Comparison of ENCODE assay signal across 18 cellular contexts in genomic region chr13:49329831-49330545, GRCh38.
"Had no signal": no experiment of that assay in that cellular context is flagged by ENCODE, and none has a peak within 500 bp of the region (broad histone marks: within the 10 kb centered on the region; RNA-seq: fewer than 3 reads in every experiment).

No MANE protein-coding gene starts in this region.

- H3K4me3 Mint-ChIP-seq: activated naive CD8-positive, alpha-beta T cell treated with anti-CD3 and anti-CD28 coated beads for 36 hours; naive thymus-derived CD4-positive, alpha-beta T cell; neural crest cell; stimulated activated naive B cell treated with anti-CD40 and anti-IgM and Interleukin-4, amounts not matched to agents 10 μg/mL and 1 μg/mL and 100 μg/mL, for 72 hours had no signal

- DNase-seq: activated CD4-positive, CD25-positive, alpha-beta regulatory T cell treated with anti-CD3 and anti-CD28 coated beads, Interleukin-2, amount 50 U/mL, for 72 hours; activated naive CD4-positive, alpha-beta T cell; activated naive CD8-positive, alpha-beta T cell treated with anti-CD3 and anti-CD28 coated beads for 36 hours; activated T-cell treated with anti-CD3 and anti-CD28 coated beads, Interleukin-2, amount 50 U/mL, for 1 hour; foreskin fibroblast; heart right ventricle; kidney; lower lobe of right lung; naive thymus-derived CD4-positive, alpha-beta T cell; occipital lobe; stimulated activated CD4-positive, alpha-beta T cell treated with anti-CD3 and anti-CD28 coated beads, Interleukin-2, amount 100 ng/mL, for 48 hours; stimulated activated CD8-positive, alpha-beta memory T cell treated with anti-CD3 and anti-CD28 coated beads, Interleukin-4, amount 100 ng/mL, for 48 hours; stimulated activated naive B cell treated with anti-CD40 and anti-IgM and Interleukin-4, amounts not matched to agents 10 μg/mL and 1 μg/mL and 100 μg/mL, for 72 hours; T-helper 2 cell; thyroid gland had no signal

- H3K9me3 ChIP-seq: heart right ventricle, lower lobe of right lung, thyroid gland had no signal

- H3K27ac Mint-ChIP-seq: activated naive CD8-positive, alpha-beta T cell treated with anti-CD3 and anti-CD28 coated beads for 36 hours; activated T-helper 2 cell treated with anti-CD3 and anti-CD28 coated beads, Interferon-gamma antibody, Interleukin-2, Interleukin-4, amounts not matched to agents 10 μg/mL and 5 μg/mL and 100 μg/mL, durations not matched to agents 14 hours and 24 hours and 36 hours; naive thymus-derived CD4-positive, alpha-beta T cell; stimulated activated naive B cell treated with anti-CD40 and anti-IgM and Interleukin-4, amounts not matched to agents 10 μg/mL and 1 μg/mL and 100 μg/mL, for 72 hours had no signal

- H3K27me3 ChIP-seq: heart right ventricle, thyroid gland had no signal

- H3K27ac ChIP-seq: heart right ventricle, lower lobe of right lung, thyroid gland had no signal

- H3K4me1 Mint-ChIP-seq: activated naive CD8-positive, alpha-beta T cell treated with anti-CD3 and anti-CD28 coated beads for 36 hours; naive thymus-derived CD4-positive, alpha-beta T cell; neural crest cell had no signal

- H3K36me3 ChIP-seq: thyroid gland had no signal

- H3K4me1 ChIP-seq: lower lobe of right lung had no signal

- H3K4me3 ChIP-seq: heart right ventricle, lower lobe of right lung, thyroid gland had no signal

- H3K27me3 Mint-ChIP-seq: activated naive CD8-positive, alpha-beta T cell treated with anti-CD3 and anti-CD28 coated beads for 36 hours; stimulated activated naive B cell treated with anti-CD40 and anti-IgM and Interleukin-4, amounts not matched to agents 10 μg/mL and 1 μg/mL and 100 μg/mL, for 72 hours had no signal

- ATAC-seq: heart right ventricle; left lobe of liver; lower lobe of right lung; naive thymus-derived CD4-positive, alpha-beta T cell; stimulated activated naive B cell treated with anti-CD40 and anti-IgM and Interleukin-4, amounts not matched to agents 10 μg/mL and 1 μg/mL and 100 μg/mL, for 72 hours had no signal

- H3K36me3 Mint-ChIP-seq: activated naive CD8-positive, alpha-beta T cell treated with anti-CD3 and anti-CD28 coated beads for 36 hours had no signal

- H3K9me3 Mint-ChIP-seq: activated naive CD8-positive, alpha-beta T cell treated with anti-CD3 and anti-CD28 coated beads for 36 hours; activated T-helper 2 cell treated with anti-CD3 and anti-CD28 coated beads, Interferon-gamma antibody, Interleukin-2, Interleukin-4, amounts not matched to agents 10 μg/mL and 5 μg/mL and 100 μg/mL, durations not matched to agents 14 hours and 24 hours and 36 hours; naive thymus-derived CD4-positive, alpha-beta T cell; neural crest cell; stimulated activated naive B cell treated with anti-CD40 and anti-IgM and Interleukin-4, amounts not matched to agents 10 μg/mL and 1 μg/mL and 100 μg/mL, for 72 hours had no signal
